1 cellular context compared by ENCODE assay signal in the genomic region with DNA sequence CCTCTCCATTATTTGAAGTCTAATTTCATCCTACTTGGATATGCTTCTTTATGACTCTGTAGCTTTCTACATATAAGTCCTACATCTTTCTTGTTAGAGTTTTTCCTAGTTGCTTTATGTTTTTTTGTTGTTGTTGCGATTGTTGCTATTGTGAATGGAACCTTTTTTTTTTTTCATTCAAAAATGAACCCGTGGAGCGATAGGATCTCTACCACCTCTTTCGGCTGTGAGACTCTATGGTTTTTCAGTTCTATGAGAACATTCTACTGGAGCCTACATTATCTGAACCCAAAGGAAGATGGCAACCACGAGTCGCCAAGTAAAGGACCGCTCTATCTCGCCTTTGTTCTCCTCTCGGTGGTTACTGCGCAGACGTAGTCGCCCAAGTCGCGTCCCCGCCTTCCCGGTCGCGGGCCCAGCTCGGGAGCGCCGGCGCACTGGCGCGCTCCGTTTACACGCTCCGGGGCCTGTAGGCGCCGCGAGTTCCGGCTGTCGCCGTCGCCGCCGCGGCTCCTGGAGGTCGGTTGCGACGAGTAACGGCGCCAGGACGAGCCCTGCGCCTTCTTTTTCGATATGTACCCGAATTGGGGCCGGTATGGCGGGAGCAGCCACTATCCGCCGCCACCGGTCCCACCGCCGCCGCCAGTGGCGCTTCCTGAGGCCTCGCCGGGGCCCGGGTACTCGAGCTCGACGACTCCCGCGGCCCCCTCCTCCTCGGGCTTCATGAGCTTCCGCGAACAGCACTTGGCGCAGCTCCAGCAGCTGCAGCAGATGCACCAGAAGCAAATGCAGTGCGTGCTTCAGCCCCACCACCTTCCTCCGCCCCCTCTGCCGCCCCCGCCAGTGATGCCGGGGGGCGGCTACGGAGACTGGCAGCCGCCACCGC.
TF ChIP-seq lines count a peak whose summit lies in the region.

A gene with protein sequence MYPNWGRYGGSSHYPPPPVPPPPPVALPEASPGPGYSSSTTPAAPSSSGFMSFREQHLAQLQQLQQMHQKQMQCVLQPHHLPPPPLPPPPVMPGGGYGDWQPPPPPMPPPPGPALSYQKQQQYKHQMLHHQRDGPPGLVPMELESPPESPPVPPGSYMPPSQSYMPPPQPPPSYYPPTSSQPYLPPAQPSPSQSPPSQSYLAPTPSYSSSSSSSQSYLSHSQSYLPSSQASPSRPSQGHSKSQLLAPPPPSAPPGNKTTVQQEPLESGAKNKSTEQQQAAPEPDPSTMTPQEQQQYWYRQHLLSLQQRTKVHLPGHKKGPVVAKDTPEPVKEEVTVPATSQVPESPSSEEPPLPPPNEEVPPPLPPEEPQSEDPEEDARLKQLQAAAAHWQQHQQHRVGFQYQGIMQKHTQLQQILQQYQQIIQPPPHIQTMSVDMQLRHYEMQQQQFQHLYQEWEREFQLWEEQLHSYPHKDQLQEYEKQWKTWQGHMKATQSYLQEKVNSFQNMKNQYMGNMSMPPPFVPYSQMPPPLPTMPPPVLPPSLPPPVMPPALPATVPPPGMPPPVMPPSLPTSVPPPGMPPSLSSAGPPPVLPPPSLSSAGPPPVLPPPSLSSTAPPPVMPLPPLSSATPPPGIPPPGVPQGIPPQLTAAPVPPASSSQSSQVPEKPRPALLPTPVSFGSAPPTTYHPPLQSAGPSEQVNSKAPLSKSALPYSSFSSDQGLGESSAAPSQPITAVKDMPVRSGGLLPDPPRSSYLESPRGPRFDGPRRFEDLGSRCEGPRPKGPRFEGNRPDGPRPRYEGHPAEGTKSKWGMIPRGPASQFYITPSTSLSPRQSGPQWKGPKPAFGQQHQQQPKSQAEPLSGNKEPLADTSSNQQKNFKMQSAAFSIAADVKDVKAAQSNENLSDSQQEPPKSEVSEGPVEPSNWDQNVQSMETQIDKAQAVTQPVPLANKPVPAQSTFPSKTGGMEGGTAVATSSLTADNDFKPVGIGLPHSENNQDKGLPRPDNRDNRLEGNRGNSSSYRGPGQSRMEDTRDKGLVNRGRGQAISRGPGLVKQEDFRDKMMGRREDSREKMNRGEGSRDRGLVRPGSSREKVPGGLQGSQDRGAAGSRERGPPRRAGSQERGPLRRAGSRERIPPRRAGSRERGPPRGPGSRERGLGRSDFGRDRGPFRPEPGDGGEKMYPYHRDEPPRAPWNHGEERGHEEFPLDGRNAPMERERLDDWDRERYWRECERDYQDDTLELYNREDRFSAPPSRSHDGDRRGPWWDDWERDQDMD (N-terminal part only) (plus strand): TSS at position 400 of the 886 bp plus-strand sequence. CDS start 174 bp downstream, at position 574.

TF ChIP-seq in WTC11, 78 proteins besides CTCF, POLR2A, EP300 and RAD21 (continued from another document):
- TF ChIP-seq, protein P1, sequence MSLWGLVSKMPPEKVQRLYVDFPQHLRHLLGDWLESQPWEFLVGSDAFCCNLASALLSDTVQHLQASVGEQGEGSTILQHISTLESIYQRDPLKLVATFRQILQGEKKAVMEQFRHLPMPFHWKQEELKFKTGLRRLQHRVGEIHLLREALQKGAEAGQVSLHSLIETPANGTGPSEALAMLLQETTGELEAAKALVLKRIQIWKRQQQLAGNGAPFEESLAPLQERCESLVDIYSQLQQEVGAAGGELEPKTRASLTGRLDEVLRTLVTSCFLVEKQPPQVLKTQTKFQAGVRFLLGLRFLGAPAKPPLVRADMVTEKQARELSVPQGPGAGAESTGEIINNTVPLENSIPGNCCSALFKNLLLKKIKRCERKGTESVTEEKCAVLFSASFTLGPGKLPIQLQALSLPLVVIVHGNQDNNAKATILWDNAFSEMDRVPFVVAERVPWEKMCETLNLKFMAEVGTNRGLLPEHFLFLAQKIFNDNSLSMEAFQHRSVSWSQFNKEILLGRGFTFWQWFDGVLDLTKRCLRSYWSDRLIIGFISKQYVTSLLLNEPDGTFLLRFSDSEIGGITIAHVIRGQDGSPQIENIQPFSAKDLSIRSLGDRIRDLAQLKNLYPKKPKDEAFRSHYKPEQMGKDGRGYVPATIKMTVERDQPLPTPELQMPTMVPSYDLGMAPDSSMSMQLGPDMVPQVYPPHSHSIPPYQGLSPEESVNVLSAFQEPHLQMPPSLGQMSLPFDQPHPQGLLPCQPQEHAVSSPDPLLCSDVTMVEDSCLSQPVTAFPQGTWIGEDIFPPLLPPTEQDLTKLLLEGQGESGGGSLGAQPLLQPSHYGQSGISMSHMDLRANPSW (CRISPR knock-in tag; conservative IDR thresholded peaks at IDR 0.05; ENCODE audit: low read depth), result no peak
- TF ChIP-seq SMAD3 (CRISPR knock-in tag; IDR thresholded peaks at IDR 0.05; ENCODE audit: borderline replicate concordance) (0 out of 2 replicates have a peak, but pooled peaks have one; percentile 15), CREM (CRISPR knock-in tag; IDR thresholded peaks at IDR 0.05) (peak; percentile 45), MYBL2 (CRISPR knock-in tag; IDR thresholded peaks at IDR 0.05) (0 out of 2 replicates have a peak, but pooled peaks have one; percentile 40), FOXK1 (CRISPR knock-in tag; IDR thresholded peaks at IDR 0.05) (peak; percentile 48), SP1 (CRISPR knock-in tag; conservative IDR thresholded peaks at IDR 0.05) (peak; percentile 69), FOXP1 (CRISPR knock-in tag; IDR thresholded peaks at IDR 0.05; ENCODE audit: borderline replicate concordance) (peak; percentile 78; the same call in 1 of the 2 replicates), NR3C1 (CRISPR knock-in tag; conservative IDR thresholded peaks at IDR 0.05; ENCODE audit: low read depth) (no peak), KAT7 (CRISPR knock-in tag; IDR thresholded peaks at IDR 0.05; ENCODE audit: borderline replicate concordance) (0 out of 2 replicates have a peak, but pooled peaks have one; percentile 76), GABPB1 (CRISPR knock-in tag; IDR thresholded peaks at IDR 0.05) (peak; percentile 13; the same call in 1 of the 2 replicates)
- TF ChIP-seq, protein P2, sequence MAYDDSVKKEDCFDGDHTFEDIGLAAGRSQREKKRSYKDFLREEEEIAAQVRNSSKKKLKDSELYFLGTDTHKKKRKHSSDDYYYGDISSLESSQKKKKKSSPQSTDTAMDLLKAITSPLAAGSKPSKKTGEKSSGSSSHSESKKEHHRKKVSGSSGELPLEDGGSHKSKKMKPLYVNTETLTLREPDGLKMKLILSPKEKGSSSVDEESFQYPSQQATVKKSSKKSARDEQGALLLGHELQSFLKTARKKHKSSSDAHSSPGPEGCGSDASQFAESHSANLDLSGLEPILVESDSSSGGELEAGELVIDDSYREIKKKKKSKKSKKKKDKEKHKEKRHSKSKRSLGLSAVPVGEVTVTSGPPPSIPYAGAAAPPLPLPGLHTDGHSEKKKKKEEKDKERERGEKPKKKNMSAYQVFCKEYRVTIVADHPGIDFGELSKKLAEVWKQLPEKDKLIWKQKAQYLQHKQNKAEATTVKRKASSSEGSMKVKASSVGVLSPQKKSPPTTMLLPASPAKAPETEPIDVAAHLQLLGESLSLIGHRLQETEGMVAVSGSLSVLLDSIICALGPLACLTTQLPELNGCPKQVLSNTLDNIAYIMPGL (CRISPR knock-in tag; IDR thresholded peaks at IDR 0.05), result peak; percentile 63; the same call in 1 of the 2 replicates
